In the genomic region with DNA sequence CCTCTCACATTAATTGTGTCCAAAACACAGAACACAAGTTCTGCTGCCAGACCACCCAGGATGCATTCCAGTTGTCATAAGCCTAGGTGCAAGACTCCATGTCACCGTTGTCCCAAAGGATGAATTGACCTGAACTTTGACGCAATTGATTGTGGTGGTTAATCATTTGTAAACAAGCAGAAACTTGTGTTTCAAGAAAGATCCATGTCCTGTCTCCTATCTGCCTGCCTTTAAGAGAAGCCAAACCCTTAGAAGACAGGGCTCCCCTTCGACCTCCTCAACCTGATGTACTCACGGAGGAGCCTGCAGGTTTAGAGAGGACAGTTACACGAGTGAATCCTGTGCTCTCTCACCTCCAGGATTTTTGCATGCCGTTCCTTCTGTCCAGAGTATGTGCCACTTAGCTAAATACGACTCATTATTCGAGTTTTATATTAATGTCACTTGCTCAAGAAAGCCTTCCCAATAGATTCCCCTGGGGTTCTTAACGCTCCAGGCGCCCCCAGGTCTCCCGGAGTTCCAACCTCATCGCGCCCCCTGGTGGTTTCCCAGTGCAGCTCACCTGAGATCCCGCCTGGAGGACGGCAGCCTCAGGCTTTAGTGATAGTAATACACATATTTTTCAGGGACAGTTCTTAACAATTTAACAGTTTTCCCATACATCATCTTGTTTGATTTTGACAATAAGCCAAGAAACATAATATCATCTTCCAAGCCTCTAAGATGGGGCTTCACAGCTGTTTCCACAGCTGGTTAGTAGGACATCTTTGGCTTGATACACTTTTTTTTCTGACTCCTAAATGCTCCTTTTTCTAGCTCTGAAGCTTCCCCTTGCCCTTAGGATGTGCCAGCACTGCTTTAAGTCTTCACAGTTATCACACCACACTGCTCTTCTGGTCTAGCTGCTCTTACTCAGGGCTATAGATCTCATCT, we compare ENCODE assay signal across 10 cellular contexts. TPM values are rescaled to one million over a fixed set of nuclear protein-coding genes. Genes with fewer than 3 reads are reported as not detected.
DNase-seq lines count a peak whose midpoint lies in the region; ATAC-seq, FAIRE-seq and TF ChIP-seq lines count a peak whose summit lies in the region.
"Had no signal": no experiment of that assay in that cellular context is flagged by ENCODE, and none has a peak within 500 bp of the region (broad histone marks: within the 10 kb centered on the region; RNA-seq: fewer than 3 reads in every experiment).

No MANE protein-coding gene starts in this region.

- no peaks in the 10 kb centered on the region for H3K4me1 ChIP-seq in GM23338 (ENCODE audit: insufficient read depth)
- no peaks in the 10 kb centered on the region for H3K4me1 ChIP-seq in adipocyte (ENCODE audit: control insufficient read depth, insufficient read depth, low read length)
- peaks cover 73% of the 10 kb centered on the region for H3K4me1 ChIP-seq in HepG2 (ENCODE audit: insufficient read depth, low read length)

- H3K9me3 ChIP-seq in adipocyte (ENCODE audit: control insufficient read depth, low read length) (no peaks in the 10 kb centered on the region), HepG2 (ENCODE audit: low read length) (no peaks in the 10 kb centered on the region)

- H3K27ac ChIP-seq in GM23338 (ENCODE audit: low read depth) = no peak overlapping the region
- H3K27ac ChIP-seq in HepG2 (ENCODE audit: extremely low read length, insufficient read depth, low read length) = peak overlapping the region; percentile 65

- in situ Hi-C loops in HepG2 (cut with HindIII; ENCODE audit: extremely low pct_ligation_motif_present, low pct_unique_long_range_greater_than_20kb) = loop anchor here (5.0 kb wide), 1 partner anchor 136 kb away; no protein-coding TSS in a partner anchor

- H3K79me2 ChIP-seq in GM23338 (replicated peaks; ENCODE audit: insufficient read depth) (no peaks in the 10 kb centered on the region), HepG2 (ENCODE audit: insufficient read depth, low read length) (no peaks in the 10 kb centered on the region)

- H3K9ac ChIP-seq in adipocyte (ENCODE audit: low read length) (no peak overlapping the region), HepG2 (ENCODE audit: insufficient read depth, low read depth, low read length) (0 out of 2 replicates have a peak overlapping the region, but pooled peaks have one; percentile 5)

- no TSS peak for BruUV-seq in HepG2 (replicated peaks; lab: Mats Ljungman, UMichigan)

- H2AFZ ChIP-seq in GM23338 = 0 out of 2 replicates have a peak overlapping the region, but pooled peaks have one; percentile 8
- H2AFZ ChIP-seq in HepG2 (ENCODE audit: low read length) = no peak overlapping the region

- peak; percentile 89 for TF ChIP-seq RAD21 in HepG2 (CRISPR knock-in tag; IDR thresholded peaks at IDR 0.05)

- H3K4me1 Mint-ChIP-seq in CD14-positive monocyte = no peaks in the 10 kb centered on the region
- peaks cover 12% of the 10 kb centered on the region; the same call in 2 of the 3 replicates for H3K4me1 Mint-ChIP-seq in GM23338

- intact Hi-C loops in CD14-positive monocyte (cut with micrococcal nuclease) (no loop called here), HepG2 (cut with micrococcal nuclease; ENCODE audit: unreplicated experiment) (loop anchor here (1.0 to 10.0 kb wide), 2 partner anchors 97 to 136 kb away; no protein-coding TSS in a partner anchor)

- CTCF ChIA-PET in HepG2 (lab: Yijun Ruan, JAX; ENCODE audit: low intra/inter-chr PET ratio, low total read pairs) = interaction anchor here (3.2 kb wide), 1 partner anchor 137 kb away, joined by 51 read pairs; no protein-coding TSS in a partner anchor

- no peak overlapping the region for H3K4me3 ChIP-seq in GM23338
- no peak overlapping the region for H3K4me3 ChIP-seq in adipocyte (ENCODE audit: low read length)
- no peak overlapping the region; a peak in 1 of 6 replicates for H3K4me3 ChIP-seq in HepG2 (replicated peaks in 1 of 3; ENCODE audit: insufficient read depth in 1 of 3, low read depth in 2 of 3, low read length in 3 of 3)

- H3K9me2 ChIP-seq in GM23338 (ENCODE audit: insufficient read depth) = no peaks in the 10 kb centered on the region

- ATAC-seq in GM23338 (peak; percentile 96), HepG2 (peak; percentile 56), GM21786 (IDR thresholded peaks at IDR 0.05; ENCODE audit: unreplicated experiment) (no peak), HG03432 (IDR thresholded peaks at IDR 0.05; ENCODE audit: unreplicated experiment) (no peak), GM18511 (IDR thresholded peaks at IDR 0.05; ENCODE audit: unreplicated experiment) (no peak)

- H3K27ac Mint-ChIP-seq in CD14-positive monocyte (no peak overlapping the region), GM23338 (no peak overlapping the region)

- peak; percentile 33 for TF ChIP-seq CTCF in CD14-positive monocyte (IDR thresholded peaks at IDR 0.05)
- TF ChIP-seq CTCF in GM23338 (conservative IDR thresholded peaks at IDR 0.05; ENCODE audit: low read depth in 2 of 2) = peak; percentile 88 to 95
- TF ChIP-seq CTCF in HepG2 (CRISPR knock-in tag; IDR thresholded peaks at IDR 0.05) = peak; percentile 81

- H4K20me1 ChIP-seq in GM23338 (replicated peaks; ENCODE audit: insufficient read depth) (no peaks in the 10 kb centered on the region), HepG2 (ENCODE audit: insufficient read depth, low read length) (no peaks in the 10 kb centered on the region)

- H3K36me3 Mint-ChIP-seq in CD14-positive monocyte (no peaks in the 10 kb centered on the region), GM23338 (ENCODE audit: low read depth) (no peaks in the 10 kb centered on the region)

- H3K27me3 ChIP-seq in GM23338 (ENCODE audit: insufficient read depth) (no peaks in the 10 kb centered on the region), adipocyte (replicated peaks; ENCODE audit: control insufficient read depth, insufficient read depth, low read length) (no peaks in the 10 kb centered on the region), HepG2 (ENCODE audit: control insufficient read depth in 1 of 2, insufficient read depth in 2 of 2, low read length in 2 of 2) (no peaks in the 10 kb centered on the region)

- POLR2A ChIA-PET in HepG2 (lab: Yijun Ruan, JAX) = interaction anchor here (1.0 to 3.5 kb wide), 4 partner anchors 58 to 136 kb away, joined by 3 to 28 read pairs (median 8); a partner anchor contains a TSS

- DNase-seq in CD14-positive monocyte (ENCODE audit: low spot score) (no peak), GM23338 (ENCODE audit: low spot score) (peak; percentile 85), adipocyte (ENCODE audit: low read depth) (peak; percentile 13), HepG2 (ENCODE audit: low spot score) (peak; percentile 58), SHP77 (lab: John Stamatoyannopoulos, UW) (no peak)
- DNase-seq: stimulated activated CD4-positive, alpha-beta T cell treated with anti-CD3 and anti-CD28 coated beads, Interleukin-12 subunit alpha, Interleukin-12 subunit beta, amount 100 ng/mL, for 4 hours had no signal

- no peaks in the 10 kb centered on the region for H3F3A ChIP-seq in GM23338 (replicated peaks; ENCODE audit: low read depth)

- no peak for TF ChIP-seq POLR2A in HepG2 (IDR thresholded peaks at IDR 0.05; ENCODE audit: insufficient read depth in 1 of 2, low read depth in 2 of 2, low read length in 2 of 2)

- H3K4me2 ChIP-seq in GM23338 = no peak overlapping the region
- peak overlapping the region; percentile 56 for H3K4me2 ChIP-seq in HepG2 (ENCODE audit: low read depth, low read length)

- peaks cover 3 to 6% (median 5%) of the 10 kb centered on the region in 3 donors for H3K27me3 Mint-ChIP-seq in CD14-positive monocyte (ENCODE audit: low read depth in 3 of 3)
- no peaks in the 10 kb centered on the region for H3K27me3 Mint-ChIP-seq in GM23338 (ENCODE audit: insufficient read depth, low read depth, poor library complexity)

- H3K4me3 Mint-ChIP-seq in CD14-positive monocyte = no peak overlapping the region
- H3K4me3 Mint-ChIP-seq in GM23338 = no peak overlapping the region

- TF ChIP-seq EP300 in HepG2 (IDR thresholded peaks at IDR 0.05; ENCODE audit: low read depth in 2 of 2, low read length in 2 of 2) (peak in 1 of 2 experiments; percentile 72; a peak in 1 of 4 replicates), HepG2 (CRISPR knock-in tag; IDR thresholded peaks at IDR 0.05; ENCODE audit: borderline replicate concordance) (no peak)

- H3K9me3 Mint-ChIP-seq in CD14-positive monocyte = peaks cover 0 to 15% (median 1%) of the 10 kb centered on the region in 7 donors
- H3K9me3 Mint-ChIP-seq in GM23338 = no peaks in the 10 kb centered on the region

- FAIRE-seq in HepG2 (lab: Jason Lieb, UNC) = peak; percentile 67

- WGBS in HepG2 (ENCODE audit: low lambda C conversion rate) = 39% methylated on average over 15 of the region's 15 CpGs

- H3K36me3 ChIP-seq in GM23338 (ENCODE audit: insufficient read depth) (no peaks in the 10 kb centered on the region), adipocyte (ENCODE audit: control insufficient read depth, insufficient read depth, low read length, severe bottlenecking) (no peaks in the 10 kb centered on the region), HepG2 (replicated peaks in 1 of 2; ENCODE audit: control insufficient read depth in 1 of 2, insufficient read depth in 2 of 2, low read length in 2 of 2) (no peaks in the 10 kb centered on the region)

RNA-seq across cellular contexts. Expression of a gene that starts 2.4 kb away (rescaled TPM):
- polyA plus RNA-seq in CD14-positive monocyte = not detected
- total RNA-seq in GM23338 (2014; rRNA removed; shearing (Covaris generic)) = not detected in 2 replicates
- polyA plus RNA-seq in GM23338 (2016; fragmentation: Nextera tagmentation; extraction: Ambion mirVana) = not detected in 2 replicates
- 3.3 and 8.4 TPM in 2 replicates for total RNA-seq in HepG2 (2016; rRNA removed; fragmentation: Illumina TruSeq; extraction: Trizol)
- total RNA-seq in HepG2 (2016; cell fraction: cytosol; rRNA removed; fragmentation: Illumina TruSeq; extraction: Trizol; ENCODE audit: low read depth) = 0.53 and 0.61 TPM in 2 replicates
- total RNA-seq in HepG2 (2016; cell fraction: insoluble cytoplasmic fraction; rRNA removed; fragmentation: Illumina TruSeq; extraction: Trizol) = 5.1 and 7.4 TPM in 2 replicates
- 1.4 and 1.8 TPM in 2 replicates for total RNA-seq in HepG2 (2016; cell fraction: membrane; rRNA removed; fragmentation: Illumina TruSeq; extraction: Trizol)
- 6.6 and 7.4 TPM in 2 replicates for total RNA-seq in HepG2 (2016; cell fraction: nucleus; rRNA removed; fragmentation: Illumina TruSeq; extraction: Trizol)
- 11.3 and 21.1 TPM in 2 replicates for polyA plus RNA-seq in HepG2 (2011; rRNA removed)
- polyA plus RNA-seq in HepG2 (2011; cell fraction: cytosol; rRNA removed) = 9.0 and 19.4 TPM in 2 replicates
- 9.1 and 11.3 TPM in 2 replicates for polyA plus RNA-seq in HepG2 (2011; cell fraction: nucleus; rRNA removed)
- polyA plus RNA-seq in HepG2 (2012) = 10.5 and 17.8 TPM in 2 replicates
- 0.57 and 0.66 TPM in 2 replicates for polyA plus RNA-seq in HepG2 (2016; cell fraction: cytosol; fragmentation: Illumina TruSeq; extraction: Trizol; ENCODE audit: low read depth)
- polyA plus RNA-seq in HepG2 (2016; cell fraction: insoluble cytoplasmic fraction; fragmentation: Illumina TruSeq; extraction: Trizol; ENCODE audit: low read depth) = 3.7 and 3.8 TPM in 2 replicates
- polyA plus RNA-seq in HepG2 (2016; cell fraction: membrane; fragmentation: Illumina TruSeq; extraction: Trizol; ENCODE audit: low read depth) = 1.2 and 1.4 TPM in 2 replicates
- polyA plus RNA-seq in HepG2 (2016; cell fraction: nucleus; fragmentation: Illumina TruSeq; extraction: Trizol; ENCODE audit: insufficient read depth, low read depth) = 5.9 and 7.7 TPM in 2 replicates
- polyA minus RNA-seq in HepG2 (2011; rRNA and poly(A)+ RNA removed; ENCODE audit: low replicate concordance) = 9.1 TPM in 1 of 2 replicates, not detected in the other
- polyA minus RNA-seq in HepG2 (2011; cell fraction: cytosol; rRNA and poly(A)+ RNA removed) = 4.2 and 7.6 TPM in 2 replicates
- polyA minus RNA-seq in HepG2 (2011; cell fraction: nucleus; rRNA and poly(A)+ RNA removed) = 4.8 and 11.1 TPM in 2 replicates
- polyA plus RNA-seq: esophagus had no signal

Comparison
In these comparisons a context has a peak if more than half of its experiments do, and no peak if none do; other contexts are left out.
1. DNase-seq: peak in GM23338 (single experiment), adipocyte (single experiment) and HepG2 (single experiment); none in CD14-positive monocyte (single experiment) and SHP77 (0 of 2).
2. CTCF ChIP-seq: peak in every context shown above with its lines; median percentile 92 in GM23338; 81 in HepG2; 33 in CD14-positive monocyte.
3. ATAC-seq: peak in GM23338 (single experiment) and HepG2 (single experiment); none in GM21786 (single experiment), HG03432 (single experiment) and GM18511 (single experiment).